ENCODE assay signal across 8 cellular contexts in genomic region chr17:35808962-35809854, GRCh38. TPM values are rescaled to one million over a fixed set of nuclear protein-coding genes. Genes with fewer than 3 reads are reported as not detected.
DNase-seq lines count a peak whose midpoint lies in the region; ATAC-seq lines count a peak whose summit lies in the region.

Gene TAF15 (plus strand): TSS chr17:35809484. CDS start chr17:35809570, 86 bp downstream.

- peak within 1 kb of the TSS; percentile 96 for H3K27ac Mint-ChIP-seq in activated CD4-positive, alpha-beta T cell treated with anti-CD3 and anti-CD28 coated beads, Interleukin-2, amount 10 ng/mL, durations not matched to agents 7 days and 5 days

- peaks cover 58% of the 10 kb centered on the region for H3K4me1 Mint-ChIP-seq in activated CD4-positive, alpha-beta T cell treated with anti-CD3 and anti-CD28 coated beads, Interleukin-2, amount 10 ng/mL, durations not matched to agents 7 days and 5 days

- DNase-seq in C1 segment of cervical spinal cord (lab: John Stamatoyannopoulos, UW) (peak; percentile 53 to 97 (median 94)), NCI-H526 treated with DMSO at 0.1 percent for 48 hours (lab: John Stamatoyannopoulos, UW) (peak; percentile 97), cortex of kidney (lab: John Stamatoyannopoulos, UW) (peak; percentile 83), left lobe of liver (ENCODE audit: low spot score) (peak; percentile 97)
- peak; percentile 97 for DNase-seq in activated CD4-positive, alpha-beta T cell treated with anti-CD3 and anti-CD28 coated beads, Interleukin-2, amount 10 ng/mL, durations not matched to agents 7 days and 5 days
- peak; percentile 92 for DNase-seq in stimulated activated CD4-positive, alpha-beta T cell treated with anti-CD3 and anti-CD28 coated beads, Interleukin-2, amount 100 ng/mL, for 4 hours (ENCODE audit: low read depth)

- peaks cover 18% of the 10 kb centered on the region for H3K36me3 Mint-ChIP-seq in activated CD4-positive, alpha-beta T cell treated with anti-CD3 and anti-CD28 coated beads, Interleukin-2, amount 10 ng/mL, durations not matched to agents 7 days and 5 days (ENCODE audit: low read depth)

- peak within 1 kb of the TSS; percentile 94 for H3K4me3 Mint-ChIP-seq in activated CD4-positive, alpha-beta T cell treated with anti-CD3 and anti-CD28 coated beads, Interleukin-2, amount 10 ng/mL, durations not matched to agents 7 days and 5 days

- CTCF ChIA-PET in activated CD4-positive, alpha-beta T cell treated with anti-CD3 and anti-CD28 coated beads, Interleukin-2, amount 10 ng/mL, durations not matched to agents 7 days and 5 days (lab: Charles Lee), result interaction anchor here (0.6 to 3.1 kb wide), 31 partner anchors 8 to 761 kb away, joined by 3 to 44 read pairs (median 4); partner anchors contain the start of genes MMP28 and SLFN12L

- ATAC-seq in GM19328 (IDR thresholded peaks at IDR 0.05; ENCODE audit: unreplicated experiment), result peak; percentile 85
- peak; percentile 90 for ATAC-seq in HG03520 (IDR thresholded peaks at IDR 0.05; ENCODE audit: unreplicated experiment)
- peak; percentile 91 for ATAC-seq in left lobe of liver

- POLR2A ChIA-PET in activated CD4-positive, alpha-beta T cell treated with anti-CD3 and anti-CD28 coated beads, Interleukin-2, amount 10 ng/mL, durations not matched to agents 7 days and 5 days (lab: Charles Lee), result interaction anchor here (1.0 to 2.6 kb wide), 2 partner anchors 45 to 223 kb away, joined by 3 to 21 read pairs; no protein-coding TSS in a partner anchor

- no peaks in the 10 kb centered on the region for H3K27me3 Mint-ChIP-seq in activated CD4-positive, alpha-beta T cell treated with anti-CD3 and anti-CD28 coated beads, Interleukin-2, amount 10 ng/mL, durations not matched to agents 7 days and 5 days

- H3K9me3 Mint-ChIP-seq in activated CD4-positive, alpha-beta T cell treated with anti-CD3 and anti-CD28 coated beads, Interleukin-2, amount 10 ng/mL, durations not matched to agents 7 days and 5 days, result no peaks in the 10 kb centered on the region

RNA-seq across cellular contexts. Expression of gene TAF15, which starts in this region (rescaled TPM):
- total RNA-seq in activated CD4-positive, alpha-beta T cell treated with anti-CD3 and anti-CD28 coated beads, Interleukin-2, amount 10 ng/mL, durations not matched to agents 7 days and 5 days, result 100 to 1,000 TPM; 274 to 311 TPM
- 63.1 TPM for total RNA-seq in left lobe of liver

Comparison
In these comparisons a context has a peak if more than half of its experiments do, and no peak if none do; other contexts are left out.
1. Peak in every context shown above with its lines: DNase-seq and ATAC-seq.